8 cellular contexts compared by ENCODE assay signal in the genomic region with DNA sequence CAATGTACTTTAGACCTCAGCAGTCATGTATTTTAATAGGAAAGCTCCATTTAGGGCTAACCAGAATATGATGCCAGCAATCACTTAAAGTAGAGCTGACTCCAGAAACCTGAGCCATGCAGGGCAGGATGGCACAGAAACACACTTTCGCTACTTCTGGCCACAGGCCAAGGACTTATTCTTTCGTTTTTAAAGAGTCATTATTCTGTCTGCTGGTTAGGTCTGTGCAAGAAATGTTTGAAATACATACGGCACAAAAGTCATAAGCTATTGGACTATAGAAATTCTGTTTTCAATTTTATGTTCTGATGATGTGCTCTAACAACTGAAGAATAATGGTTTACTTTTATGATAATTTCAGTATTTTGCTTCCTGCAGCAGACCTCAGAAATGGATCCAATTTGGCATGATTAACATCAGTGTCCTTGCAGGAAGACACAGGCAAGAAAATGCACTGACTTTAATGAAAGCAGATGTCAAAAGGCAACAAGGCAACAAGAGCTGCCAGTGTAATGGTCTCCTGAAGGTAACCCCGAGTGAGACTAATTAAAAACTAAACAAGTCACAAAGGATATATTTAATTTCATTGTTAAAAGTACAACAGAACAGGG.
A peak's percentile ranks its signal among the peaks of the same experiment; 100 is the strongest.
DNase-seq lines count a peak whose midpoint lies in the region; ATAC-seq and TF ChIP-seq lines count a peak whose summit lies in the region.

No MANE protein-coding gene starts in this region.

- DNase-seq in AG08395 (ENCODE audit: low spot score), result peak; percentile 39
- peak; percentile 81 for DNase-seq in NCI-H1105 treated with DMSO at 0.1 percent for 48 hours (lab: John Stamatoyannopoulos, UW)
- no peak for DNase-seq in breast epithelium (ENCODE audit: low spot score in 2 of 2)
- peak; percentile 72 for DNase-seq in myocyte (ENCODE audit: low read depth)
- DNase-seq in DMS53 (lab: John Stamatoyannopoulos, UW), result no peak
- DNase-seq in stimulated activated naive CD4-positive, alpha-beta T cell treated with Interleukin-2 at 50 U/mL for 16 hours (lab: John Stamatoyannopoulos, UW), result no peak
- DNase-seq in middle frontal gyrus (ENCODE audit: extremely low spot score, low spot score), result no peak

- H3K9me3 ChIP-seq in breast epithelium, result no peaks in the 10 kb centered on the region

- H3K27ac ChIP-seq in breast epithelium, result no peak overlapping the region

- no peak for ATAC-seq in HG03139 (IDR thresholded peaks at IDR 0.05; ENCODE audit: unreplicated experiment)

- TF ChIP-seq CTCF in breast epithelium (IDR thresholded peaks at IDR 0.05), result no peak

- TF ChIP-seq POLR2A in breast epithelium (IDR thresholded peaks at IDR 0.05), result no peak

- H3K4me3 ChIP-seq in breast epithelium, result peak overlapping the region; percentile 31 to 57 (median 43)

- no peaks in the 10 kb centered on the region for H3K4me1 ChIP-seq in breast epithelium

- no peaks in the 10 kb centered on the region for H3K27me3 ChIP-seq in breast epithelium

- no peaks in the 10 kb centered on the region for H3K36me3 ChIP-seq in breast epithelium

- intact Hi-C loops in breast epithelium (cut with DNase I; ENCODE audit: low total_unique reads), result no loop called here

Comparison
In these comparisons a context has a peak if more than half of its experiments do, and no peak if none do; other contexts are left out.
1. DNase-seq: peak in AG08395 (single experiment), NCI-H1105 treated with DMSO at 0.1 percent for 48 hours (single experiment) and myocyte (single experiment); none in breast epithelium (0 of 2), DMS53 (single experiment), stimulated activated naive CD4-positive, alpha-beta T cell treated with Interleukin-2 at 50 U/mL for 16 hours (single experiment) and middle frontal gyrus (single experiment).